In the genomic region with DNA sequence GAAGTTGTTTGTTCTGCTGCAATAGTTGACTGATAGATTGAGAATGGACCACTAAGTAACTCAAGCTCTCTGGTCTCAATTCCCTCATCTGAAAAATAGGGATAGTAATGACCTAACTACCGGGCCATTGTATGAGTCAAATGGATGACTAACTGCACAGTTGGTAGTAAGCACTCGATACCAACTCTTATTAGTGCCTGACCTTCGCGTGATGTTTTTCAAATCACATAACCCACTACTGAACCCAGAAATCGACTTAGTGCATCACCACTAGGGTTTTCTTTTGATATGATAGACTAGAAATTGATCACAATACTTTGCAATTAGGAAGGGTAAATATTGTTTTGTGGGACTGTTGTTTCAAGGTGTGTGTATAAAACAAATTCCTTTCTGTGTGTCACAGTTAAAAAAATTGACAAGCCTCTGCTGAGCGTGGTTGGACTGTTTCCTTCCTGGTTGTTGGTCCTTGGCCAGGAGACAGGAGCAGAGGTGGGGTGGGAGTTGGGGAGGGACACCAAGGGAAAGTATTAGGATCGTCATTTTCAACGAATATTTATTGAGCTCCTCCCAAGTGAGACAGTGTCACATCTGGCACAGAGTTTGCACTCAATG, we compare ENCODE assay signal across 13 cellular contexts. TPM values are rescaled to one million over a fixed set of nuclear protein-coding genes. Genes with fewer than 3 reads are reported as not detected.
DNase-seq lines count a peak whose midpoint lies in the region; ATAC-seq and TF ChIP-seq lines count a peak whose summit lies in the region.
"Had no signal": no experiment of that assay in that cellular context is flagged by ENCODE, and none has a peak within 500 bp of the region (broad histone marks: within the 10 kb centered on the region; RNA-seq: fewer than 3 reads in every experiment).

No MANE protein-coding gene starts in this region.

- no peaks in the 10 kb centered on the region for H3K79me2 ChIP-seq in PC-9 (ENCODE audit: low read depth)

- no TSS peak for BruUV-seq in PC-9 (replicated peaks; lab: Mats Ljungman, UMichigan)

- TF ChIP-seq CTCF in PC-9 (conservative IDR thresholded peaks at IDR 0.05) (no peak), suprapubic skin (IDR thresholded peaks at IDR 0.05) (no peak), left lung (IDR thresholded peaks at IDR 0.05) (no peak)

- H3K27me3 ChIP-seq in PC-9 (ENCODE audit: insufficient read depth, low read depth) = no peaks in the 10 kb centered on the region
- peaks cover 4% of the 10 kb centered on the region for H3K27me3 ChIP-seq in suprapubic skin
- H3K27me3 ChIP-seq in left lung = peaks cover 0 to 23% of the 10 kb centered on the region in 2 donors

- H2AFZ ChIP-seq in PC-9 = no peak overlapping the region

- ATAC-seq in HG03460 (IDR thresholded peaks at IDR 0.05; ENCODE audit: unreplicated experiment) (no peak), left lung (no peak)

- peaks cover 12% of the 10 kb centered on the region; the same call in 1 of the 2 replicates for H3F3A ChIP-seq in PC-9 (ENCODE audit: insufficient read depth, low read depth)

- H3K4me1 ChIP-seq in PC-9 (replicated peaks; ENCODE audit: insufficient read depth) = peaks cover 17% of the 10 kb centered on the region
- H3K4me1 ChIP-seq in suprapubic skin = no peaks in the 10 kb centered on the region
- H3K4me1 ChIP-seq in left lung = no peaks in the 10 kb centered on the region

- no peaks in the 10 kb centered on the region for H3K9me2 ChIP-seq in PC-9 (ENCODE audit: insufficient read depth)

- H3K27ac ChIP-seq in PC-9 (peak overlapping the region; percentile 69), suprapubic skin (no peak overlapping the region), left lung (no peak overlapping the region)

- TF ChIP-seq EP300 in suprapubic skin (IDR thresholded peaks at IDR 0.05) = no peak

- DNase-seq in EL (peak; percentile 76), PC-9 (peak; percentile 23 to 79), dermis blood vessel endothelial cell (peak; percentile 64), non-pigmented ciliary epithelial cell (ENCODE audit: low read depth) (peak; percentile 40), suprapubic skin (ENCODE audit: low spot score in 2 of 2) (no peak), cerebellar cortex (ENCODE audit: low spot score) (no peak), left lung (no peak)
- DNase-seq: activated CD4-positive, alpha-beta memory T cell treated with anti-CD3 and anti-CD28 coated beads for 36 hours; GF-D8; NCI-H1417; NCI-H526 had no signal

- H4K20me1 ChIP-seq in PC-9 (ENCODE audit: insufficient read depth) = no peaks in the 10 kb centered on the region

- H3K4me2 ChIP-seq in PC-9 = peak overlapping the region; percentile 74

- POLR2A ChIA-PET in PC-9 (lab: Charles Lee; ENCODE audit: unreplicated experiment) = no interaction called here

- intact Hi-C loops in PC-9 (cut with micrococcal nuclease; ENCODE audit: unreplicated experiment) (no loop called here), left lung (cut with DNase I) (no loop called here)

- CTCF ChIA-PET in PC-9 (lab: Charles Lee) = no interaction called here

- WGBS in suprapubic skin = 55% methylated on average over 8 of the region's 8 CpGs

- no peaks in the 10 kb centered on the region for H3K36me3 ChIP-seq in PC-9 (ENCODE audit: low read depth)
- H3K36me3 ChIP-seq in suprapubic skin = no peaks in the 10 kb centered on the region
- H3K36me3 ChIP-seq in left lung = no peaks in the 10 kb centered on the region
- H3K36me3 ChIP-seq: HAP-1 had no signal

- TF ChIP-seq POLR2A in suprapubic skin (IDR thresholded peaks at IDR 0.05) = no peak

- H3K9me3 ChIP-seq in PC-9 (ENCODE audit: insufficient read depth, low read depth) = no peaks in the 10 kb centered on the region
- H3K9me3 ChIP-seq in suprapubic skin = no peaks in the 10 kb centered on the region
- H3K9me3 ChIP-seq in left lung = no peaks in the 10 kb centered on the region
- H3K9me3 ChIP-seq: HAP-1 had no signal

- H3K4me3 ChIP-seq in PC-9 (peak overlapping the region; percentile 28; the same call in 1 of the 2 replicates), suprapubic skin (no peak overlapping the region), left lung (no peak overlapping the region)
- H3K4me3 ChIP-seq: HAP-1 had no signal

RNA-seq across cellular contexts. Expression of gene LRP8, which starts 54.0 kb away (rescaled TPM):
- total RNA-seq in PC-9 (2021) (62.1 and 85.3 TPM in 2 replicates), dermis blood vessel endothelial cell (17.2 and 51.9 TPM in 2 replicates), suprapubic skin (10 to 100 TPM in 1 of 4 donors, 1 to 10 TPM in 3; 2.8 to 11.8 (median 4.1) TPM), left lung (10 to 100 TPM in 1 of 2 donors, 1 to 10 TPM in 1; 7.6 to 36.6 TPM)

Comparison
In these comparisons a context has a peak if more than half of its experiments do, and no peak if none do; other contexts are left out.
1. DNase-seq: peak in EL (single experiment), PC-9 (2 of 2), dermis blood vessel endothelial cell (single experiment) and non-pigmented ciliary epithelial cell (single experiment); none in suprapubic skin (0 of 2), cerebellar cortex (single experiment) and left lung (0 of 2).